Comparison of ENCODE assay signal across 22 cellular contexts in the genomic region with DNA sequence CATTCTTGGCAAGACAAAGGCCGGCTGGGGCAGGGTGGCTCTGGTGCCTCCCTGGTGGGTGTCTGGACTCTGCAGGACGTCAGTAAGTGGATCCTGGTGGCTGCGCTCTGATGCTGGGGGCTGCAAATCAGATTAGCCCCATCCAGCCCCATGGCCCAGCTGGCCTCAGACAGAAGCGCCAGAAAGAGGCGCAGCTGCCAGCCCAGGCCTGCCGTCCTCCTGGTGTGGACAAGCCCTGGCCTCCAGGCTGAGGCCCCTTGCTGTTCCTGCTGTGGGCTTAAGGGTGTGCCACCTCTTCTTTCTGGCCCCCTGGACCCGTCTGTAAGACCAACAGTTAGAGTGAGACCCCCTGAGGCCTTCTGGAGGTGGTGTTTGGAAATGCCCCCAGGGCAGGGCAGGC. TPM values are rescaled to one million over a fixed set of nuclear protein-coding genes. Genes with fewer than 3 reads are reported as not detected.
"Had no signal": no experiment of that assay in that cellular context is flagged by ENCODE, and none has a peak within 500 bp of the region (broad histone marks: within the 10 kb centered on the region; RNA-seq: fewer than 3 reads in every experiment).

No MANE protein-coding gene starts in this region.

- H3K9me3 ChIP-seq: gastrocnemius medialis, lower lobe of right lung had no signal

- H3K36me3 ChIP-seq: gastrocnemius medialis, lower lobe of right lung had no signal

- H3K27me3 Mint-ChIP-seq: activated CD4-positive, alpha-beta T cell treated with anti-CD3 and anti-CD28 coated beads for 36 hours; activated naive CD8-positive, alpha-beta T cell had no signal

- ATAC-seq: activated CD4-positive, alpha-beta T cell treated with anti-CD3 and anti-CD28 coated beads for 36 hours; esophagus mucosa; gastrocnemius medialis; lower lobe of right lung; right cardiac atrium had no signal

- H3K27ac ChIP-seq: gastrocnemius medialis, lower lobe of right lung had no signal

- H3K27ac Mint-ChIP-seq: progenitor cell of endocrine pancreas had no signal

- H3K4me3 Mint-ChIP-seq: activated CD4-positive, alpha-beta T cell treated with anti-CD3 and anti-CD28 coated beads for 36 hours; neural crest cell; T-helper 1 cell treated with Interleukin-12 subunit alpha and Interleukin-12 subunit beta and Interleukin-4 antibody, amounts not matched to agents 30 μg/mL and 1 μg/mL, for 36 hours had no signal

- H3K36me3 Mint-ChIP-seq: activated naive CD8-positive, alpha-beta T cell had no signal

- H3K9me3 Mint-ChIP-seq: neural crest cell; T-helper 1 cell treated with Interleukin-12 subunit alpha and Interleukin-12 subunit beta and Interleukin-4 antibody, amounts not matched to agents 30 μg/mL and 1 μg/mL, for 36 hours had no signal

- DNase-seq: activated CD4-positive, alpha-beta T cell treated with anti-CD3 and anti-CD28 coated beads for 36 hours; activated CD4-positive, alpha-beta T cell treated with anti-CD3 and anti-CD28 coated beads, Interleukin-2, amount 50 U/mL, for 48 hours; cerebellar nuclear complex; effector CD4-positive, alpha-beta T cell; gastrocnemius medialis; head of caudate nucleus; lower lobe of right lung; midbrain; small intestine; stimulated activated CD4-positive, alpha-beta T cell treated with anti-CD3 and anti-CD28 coated beads, Interleukin-15, amount 100 ng/mL, for 24 hours; stimulated activated CD4-positive, alpha-beta T cell treated with anti-CD3 and anti-CD28 coated beads, Interleukin-4, amount 100 ng/mL, for 1 hour had no signal

- H3K4me3 ChIP-seq: gastrocnemius medialis, lower lobe of right lung had no signal

- H3K27me3 ChIP-seq: gastrocnemius medialis had no signal

- FAIRE-seq: bronchial epithelial cell, keratinocyte, small intestine had no signal

RNA-seq across cellular contexts. Expression of a gene that starts 37.5 kb away (rescaled TPM):
- total RNA-seq: activated CD4-positive, alpha-beta T cell treated with anti-CD3 and anti-CD28 coated beads for 36 hours; bronchial epithelial cell; esophagus mucosa; gastrocnemius medialis; lower lobe of right lung; neural crest cell; osteoblast; progenitor cell of endocrine pancreas; right cardiac atrium; ureter had no signal
- polyA plus RNA-seq: keratinocyte, right cardiac atrium, small intestine, thymus had no signal
